In the genomic region with DNA sequence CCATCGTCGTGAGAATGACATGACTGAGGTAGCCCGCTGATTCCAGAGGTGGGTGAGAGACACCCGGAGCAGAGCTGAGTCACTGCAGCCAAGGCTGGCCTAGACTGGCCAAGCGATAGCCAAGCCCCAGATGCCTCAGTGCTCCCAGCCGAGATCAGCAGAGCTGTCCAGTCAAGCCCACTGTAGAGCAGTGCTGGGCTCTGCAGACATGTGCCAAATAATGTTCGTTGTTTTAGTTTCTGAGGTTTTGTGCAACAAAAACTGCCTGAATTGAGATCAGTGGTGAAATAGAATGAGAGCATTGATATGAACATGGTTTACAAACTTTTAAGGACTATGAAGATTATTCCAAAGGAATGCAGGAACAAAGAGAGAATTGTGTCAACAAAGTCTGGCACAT, we compare ENCODE assay signal across 20 cellular contexts. TPM values are rescaled to one million over a fixed set of nuclear protein-coding genes. Genes with fewer than 3 reads are reported as not detected.
DNase-seq lines count a peak whose midpoint lies in the region; ATAC-seq and TF ChIP-seq lines count a peak whose summit lies in the region.
"Had no signal": no experiment of that assay in that cellular context is flagged by ENCODE, and none has a peak within 500 bp of the region (broad histone marks: within the 10 kb centered on the region; RNA-seq: fewer than 3 reads in every experiment).

No MANE protein-coding gene starts in this region.

- intact Hi-C loops in mammary epithelial cell (cut with micrococcal nuclease), result no loop called here
- intact Hi-C loops in MCF 10A (cut with micrococcal nuclease), result no loop called here
- intact Hi-C loops in body of pancreas (cut with DNase I), result no loop called here
- intact Hi-C loops in upper lobe of right lung (cut with DNase I), result no loop called here

- no peaks in the 10 kb centered on the region for H3K27me3 Mint-ChIP-seq in MCF 10A (ENCODE audit: insufficient read depth, unreplicated experiment)

- whole genome bisulfite sequencing in mammary epithelial cell (ENCODE audit: low coverage, missing lambda C conversion rate), result 59% methylated on average over 7 of the region's 7 CpGs
- 75 to 84% methylated on average over 7 of the region's 7 CpGs for WGBS in body of pancreas, 2 donors

- DNase-seq in mammary epithelial cell (peak; percentile 52), MCF 10A (ENCODE audit: unreplicated experiment) (no peak), RPMI7951 (ENCODE audit: low read depth) (peak; percentile 47), body of pancreas (no peak), upper lobe of right lung (no peak), NCI-H69 (lab: John Stamatoyannopoulos, UW) (no peak), KBM-7 (no peak)
- DNase-seq: Calu3; CD4-positive, alpha-beta T cell; EL; HFFc6; NCI-H1105 treated with DMSO at 0.1 percent for 48 hours; NCI-H1694; NCI-H2081 treated with DMSO at 0.1 percent for 48 hours; NCI-H446 treated with DMSO at 0.1 percent for 48 hours; NCI-H748 treated with DMSO at 0.1 percent for 48 hours; NK-92 treated with Interleukin-12 subunit alpha and Interleukin-12 subunit beta, amount 100 ng/mL, for 24 hours; Right ventricle myocardium superior had no signal

- no peaks in the 10 kb centered on the region for H3K36me3 Mint-ChIP-seq in MCF 10A (ENCODE audit: insufficient read depth, unreplicated experiment)

- H3K9me3 Mint-ChIP-seq in MCF 10A (ENCODE audit: unreplicated experiment), result no peaks in the 10 kb centered on the region
- H3K9me3 Mint-ChIP-seq: CD4-positive, alpha-beta T cell; HFFc6 had no signal

- no peak overlapping the region for H3K9ac ChIP-seq in mammary epithelial cell (ENCODE audit: insufficient read depth, low read length)

- H3K36me3 ChIP-seq in mammary epithelial cell (ENCODE audit: insufficient read depth, low read length), result no peaks in the 10 kb centered on the region
- no peaks in the 10 kb centered on the region for H3K36me3 ChIP-seq in body of pancreas (replicated peaks in 1 of 2; ENCODE audit: insufficient read depth in 1 of 2, low read depth in 2 of 2)
- H3K36me3 ChIP-seq in upper lobe of right lung, result no peaks in the 10 kb centered on the region

- H3K9me3 ChIP-seq in mammary epithelial cell (replicated peaks; ENCODE audit: insufficient read depth, low read length), result no peaks in the 10 kb centered on the region
- no peaks in the 10 kb centered on the region for H3K9me3 ChIP-seq in body of pancreas
- no peaks in the 10 kb centered on the region for H3K9me3 ChIP-seq in upper lobe of right lung

- H3K4me3 ChIP-seq in mammary epithelial cell (replicated peaks in 1 of 3; ENCODE audit: insufficient read depth in 1 of 3, low read depth in 2 of 3, low read length in 3 of 3), result no peak overlapping the region
- no peak overlapping the region for H3K4me3 ChIP-seq in body of pancreas
- H3K4me3 ChIP-seq in upper lobe of right lung, result no peak overlapping the region
- H3K4me3 ChIP-seq: SK-N-MC had no signal

- H3K4me3 Mint-ChIP-seq in MCF 10A (ENCODE audit: unreplicated experiment), result no peak overlapping the region
- H3K4me3 Mint-ChIP-seq: CD4-positive, alpha-beta T cell; HFFc6 had no signal

- CTCF ChIA-PET in mammary epithelial cell (lab: Charles Lee; ENCODE audit: low non-redundant PET), result no interaction called here
- CTCF ChIA-PET in MCF 10A (lab: Yijun Ruan, JAX), result interaction anchor here (0.6 to 1.1 kb wide), 3 partner anchors 8 to 92 kb away, joined by 3 to 4 read pairs (median 4); no protein-coding TSS in a partner anchor

- H3K27ac ChIP-seq in mammary epithelial cell (ENCODE audit: insufficient read depth, low read depth, low read length), result no peak overlapping the region
- H3K27ac ChIP-seq in body of pancreas, result no peak overlapping the region
- no peak overlapping the region for H3K27ac ChIP-seq in upper lobe of right lung
- H3K27ac ChIP-seq: SK-N-MC had no signal

- no peaks in the 10 kb centered on the region for H4K20me1 ChIP-seq in mammary epithelial cell (ENCODE audit: insufficient read depth, low read length)

- H3K27me3 ChIP-seq in mammary epithelial cell (ENCODE audit: insufficient read depth, low read length) (no peaks in the 10 kb centered on the region), body of pancreas (no peaks in the 10 kb centered on the region), upper lobe of right lung (no peaks in the 10 kb centered on the region)

- in situ Hi-C loops in mammary epithelial cell (cut with MboI; ENCODE audit: low sequenced_read_pairs in 2 of 2) (no loop called here), KBM-7 (cut with MboI; ENCODE audit: low pct_unique_long_range_greater_than_20kb, low sequenced_read_pairs) (no loop called here)

- H3K79me2 ChIP-seq in mammary epithelial cell (ENCODE audit: insufficient read depth, low read length), result no peaks in the 10 kb centered on the region

- POLR2A ChIA-PET in MCF 10A (lab: Yijun Ruan, JAX), result interaction anchor here (0.8 kb wide), 1 partner anchor 42 kb away, joined by 3 read pairs; a partner anchor contains a TSS

- ATAC-seq in body of pancreas (peak; percentile 27), upper lobe of right lung (peak; percentile 20), SK-N-SH treated with all-trans-retinoic acid at 6 μM for 48 hours (no peak)

- TF ChIP-seq CTCF in mammary epithelial cell (conservative IDR thresholded peaks at IDR 0.05 in 1 of 2, IDR thresholded peaks at IDR 0.05 in 1 of 2; ENCODE audit: extremely low read depth in 1 of 2, insufficient read depth in 1 of 2, low read depth in 1 of 2, low read length in 2 of 2) (no peak), MCF 10A (IDR thresholded peaks at IDR 0.05; ENCODE audit: unreplicated experiment) (no peak), body of pancreas (IDR thresholded peaks at IDR 0.05) (no peak), upper lobe of right lung (IDR thresholded peaks at IDR 0.05) (no peak)

- H3K4me1 Mint-ChIP-seq in MCF 10A (ENCODE audit: insufficient read depth, unreplicated experiment), result no peaks in the 10 kb centered on the region

- TF ChIP-seq POLR2A in body of pancreas (IDR thresholded peaks at IDR 0.05), result no peak

- no TSS peak for BruUV-seq in mammary epithelial cell (replicated peaks; lab: Mats Ljungman, UMichigan)
- no TSS peak for BruUV-seq in MCF 10A (replicated peaks; lab: Mats Ljungman, UMichigan)

- H3K27ac Mint-ChIP-seq in MCF 10A (ENCODE audit: low read depth, unreplicated experiment), result no peak overlapping the region
- H3K27ac Mint-ChIP-seq: HFFc6 had no signal

- dilution Hi-C loops in mammary epithelial cell (cut with HindIII; ENCODE audit: low sequenced_read_pairs), result no loop called here

- H3K4me1 ChIP-seq in mammary epithelial cell (ENCODE audit: insufficient read depth, low read length) (peaks cover 7% of the 10 kb centered on the region), body of pancreas (no peaks in the 10 kb centered on the region), upper lobe of right lung (no peaks in the 10 kb centered on the region)

- peak overlapping the region; percentile 4 for H2AFZ ChIP-seq in mammary epithelial cell (ENCODE audit: low read depth, low read length)

- H3K4me2 ChIP-seq in mammary epithelial cell (ENCODE audit: insufficient read depth, low read depth, low read length), result no peak overlapping the region

TF ChIP-seq in SK-N-SH treated with all-trans-retinoic acid at 6 μM for 48 hours, 23 proteins besides CTCF, POLR2A, EP300 and RAD21:
- TF ChIP-seq, protein P1, sequence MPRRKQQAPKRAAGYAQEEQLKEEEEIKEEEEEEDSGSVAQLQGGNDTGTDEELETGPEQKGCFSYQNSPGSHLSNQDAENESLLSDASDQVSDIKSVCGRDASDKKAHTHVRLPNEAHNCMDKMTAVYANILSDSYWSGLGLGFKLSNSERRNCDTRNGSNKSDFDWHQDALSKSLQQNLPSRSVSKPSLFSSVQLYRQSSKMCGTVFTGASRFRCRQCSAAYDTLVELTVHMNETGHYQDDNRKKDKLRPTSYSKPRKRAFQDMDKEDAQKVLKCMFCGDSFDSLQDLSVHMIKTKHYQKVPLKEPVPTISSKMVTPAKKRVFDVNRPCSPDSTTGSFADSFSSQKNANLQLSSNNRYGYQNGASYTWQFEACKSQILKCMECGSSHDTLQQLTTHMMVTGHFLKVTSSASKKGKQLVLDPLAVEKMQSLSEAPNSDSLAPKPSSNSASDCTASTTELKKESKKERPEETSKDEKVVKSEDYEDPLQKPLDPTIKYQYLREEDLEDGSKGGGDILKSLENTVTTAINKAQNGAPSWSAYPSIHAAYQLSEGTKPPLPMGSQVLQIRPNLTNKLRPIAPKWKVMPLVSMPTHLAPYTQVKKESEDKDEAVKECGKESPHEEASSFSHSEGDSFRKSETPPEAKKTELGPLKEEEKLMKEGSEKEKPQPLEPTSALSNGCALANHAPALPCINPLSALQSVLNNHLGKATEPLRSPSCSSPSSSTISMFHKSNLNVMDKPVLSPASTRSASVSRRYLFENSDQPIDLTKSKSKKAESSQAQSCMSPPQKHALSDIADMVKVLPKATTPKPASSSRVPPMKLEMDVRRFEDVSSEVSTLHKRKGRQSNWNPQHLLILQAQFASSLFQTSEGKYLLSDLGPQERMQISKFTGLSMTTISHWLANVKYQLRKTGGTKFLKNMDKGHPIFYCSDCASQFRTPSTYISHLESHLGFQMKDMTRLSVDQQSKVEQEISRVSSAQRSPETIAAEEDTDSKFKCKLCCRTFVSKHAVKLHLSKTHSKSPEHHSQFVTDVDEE (CRISPR knock-in tag; IDR thresholded peaks at IDR 0.05), result no peak
- TF ChIP-seq RARB (CRISPR knock-in tag; IDR thresholded peaks at IDR 0.05) (no peak), PPARA (CRISPR knock-in tag; IDR thresholded peaks at IDR 0.05; ENCODE audit: borderline replicate concordance) (no peak), ZFP30 (CRISPR knock-in tag; IDR thresholded peaks at IDR 0.05) (no peak)
- TF ChIP-seq, protein P2, sequence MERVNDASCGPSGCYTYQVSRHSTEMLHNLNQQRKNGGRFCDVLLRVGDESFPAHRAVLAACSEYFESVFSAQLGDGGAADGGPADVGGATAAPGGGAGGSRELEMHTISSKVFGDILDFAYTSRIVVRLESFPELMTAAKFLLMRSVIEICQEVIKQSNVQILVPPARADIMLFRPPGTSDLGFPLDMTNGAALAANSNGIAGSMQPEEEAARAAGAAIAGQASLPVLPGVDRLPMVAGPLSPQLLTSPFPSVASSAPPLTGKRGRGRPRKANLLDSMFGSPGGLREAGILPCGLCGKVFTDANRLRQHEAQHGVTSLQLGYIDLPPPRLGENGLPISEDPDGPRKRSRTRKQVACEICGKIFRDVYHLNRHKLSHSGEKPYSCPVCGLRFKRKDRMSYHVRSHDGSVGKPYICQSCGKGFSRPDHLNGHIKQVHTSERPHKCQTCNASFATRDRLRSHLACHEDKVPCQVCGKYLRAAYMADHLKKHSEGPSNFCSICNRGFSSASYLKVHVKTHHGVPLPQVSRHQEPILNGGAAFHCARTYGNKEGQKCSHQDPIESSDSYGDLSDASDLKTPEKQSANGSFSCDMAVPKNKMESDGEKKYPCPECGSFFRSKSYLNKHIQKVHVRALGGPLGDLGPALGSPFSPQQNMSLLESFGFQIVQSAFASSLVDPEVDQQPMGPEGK (CRISPR knock-in tag; IDR thresholded peaks at IDR 0.05; ENCODE audit: borderline replicate concordance), result no peak

RNA-seq across cellular contexts. Expression of a gene that starts 42.1 kb away (rescaled TPM):
- total RNA-seq in mammary epithelial cell (10 to 100 TPM; 10.5 to 19.8 TPM), MCF 10A (2022) (15.0 and 28.4 TPM in 2 replicates), body of pancreas (10 to 100 TPM in 1 of 2 donors, 1 to 10 TPM in 1; 3.6 to 25.4 TPM), upper lobe of right lung (42.0 TPM)
- polyA plus RNA-seq in mammary epithelial cell, result 17.6 TPM
- 59.3 TPM for polyA minus RNA-seq in mammary epithelial cell
- total RNA-seq in RPMI7951 (2014; rRNA removed; shearing (Covaris generic)), result 10.8 and 13.0 TPM in 2 replicates

Comparison
In these comparisons a context has a peak if more than half of its experiments do, and no peak if none do; other contexts are left out.
1. DNase-seq: peak in mammary epithelial cell (single experiment) and RPMI7951 (single experiment); none in MCF 10A (single experiment), body of pancreas (0 of 4), upper lobe of right lung (single experiment), NCI-H69 (single experiment) and KBM-7 (single experiment).